Comparison of ENCODE assay signal across 21 cellular contexts in the genomic region with DNA sequence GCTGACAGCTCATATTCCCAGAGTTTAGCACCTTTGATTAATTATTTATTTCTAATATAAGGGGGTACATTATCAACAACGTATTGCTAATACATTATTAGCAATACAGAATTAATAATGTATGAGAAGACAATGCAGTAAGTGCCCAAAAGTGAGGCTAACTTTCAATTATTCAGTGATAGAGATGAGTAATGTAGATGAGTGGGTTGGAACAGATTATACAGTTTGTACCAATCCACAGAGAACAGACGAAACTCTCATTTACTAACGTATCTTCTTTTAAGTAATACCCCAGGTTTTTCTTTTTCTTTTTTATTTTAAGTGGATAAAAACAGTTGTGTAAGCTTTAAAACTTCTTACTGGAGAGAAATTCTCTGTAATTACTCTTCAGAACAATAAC. TPM values are rescaled to one million over a fixed set of nuclear protein-coding genes. Genes with fewer than 3 reads are reported as not detected.
DNase-seq lines count a peak whose midpoint lies in the region; ATAC-seq, FAIRE-seq and TF ChIP-seq lines count a peak whose summit lies in the region.
"Had no signal": no experiment of that assay in that cellular context is flagged by ENCODE, and none has a peak within 500 bp of the region (broad histone marks: within the 10 kb centered on the region; RNA-seq: fewer than 3 reads in every experiment).

No MANE protein-coding gene starts in this region.

- TF ChIP-seq CTCF in HepG2 (CRISPR knock-in tag; IDR thresholded peaks at IDR 0.05) (no peak), right lobe of liver (IDR thresholded peaks at IDR 0.05) (no peak), hepatocyte (IDR thresholded peaks at IDR 0.05; ENCODE audit: poor library complexity) (no peak)

- H3K9ac ChIP-seq in HepG2 (ENCODE audit: insufficient read depth, low read depth, low read length) = no peak overlapping the region
- H3K9ac ChIP-seq: BLaER1 treated with 17β-estradiol and CSF1 and Interleukin-3, amounts not matched to agents 10 nM and 100 nM had no signal

- no peaks in the 10 kb centered on the region for H3K9me3 Mint-ChIP-seq in activated T-helper 17 cell treated with anti-CD3 and anti-CD28 coated beads, Interleukin-2, amount 50 U/mL, for 72 hours
- no peaks in the 10 kb centered on the region for H3K9me3 Mint-ChIP-seq in activated naive CD8-positive, alpha-beta T cell treated with anti-CD3 and anti-CD28 coated beads, Interleukin-2, amount 50 U/mL, for 24 hours
- H3K9me3 Mint-ChIP-seq: CD8-positive, alpha-beta T cell; IgD-negative memory B cell had no signal

- H3K4me1 ChIP-seq in HepG2 (ENCODE audit: insufficient read depth, low read length) = peaks cover 22% of the 10 kb centered on the region
- H3K4me1 ChIP-seq in right lobe of liver = no peaks in the 10 kb centered on the region
- H3K4me1 ChIP-seq in hepatocyte (ENCODE audit: insufficient read depth) = peaks cover 20% of the 10 kb centered on the region

- H2AFZ ChIP-seq in HepG2 (ENCODE audit: low read length) = no peak overlapping the region
- H2AFZ ChIP-seq in hepatocyte = no peak overlapping the region

- H3K36me3 Mint-ChIP-seq in activated T-helper 17 cell treated with anti-CD3 and anti-CD28 coated beads, Interleukin-2, amount 50 U/mL, for 72 hours (ENCODE audit: low read depth) = no peaks in the 10 kb centered on the region
- H3K36me3 Mint-ChIP-seq in activated naive CD8-positive, alpha-beta T cell treated with anti-CD3 and anti-CD28 coated beads, Interleukin-2, amount 50 U/mL, for 24 hours (ENCODE audit: low read depth) = no peaks in the 10 kb centered on the region
- H3K36me3 Mint-ChIP-seq: CD8-positive, alpha-beta T cell; IgD-negative memory B cell had no signal

- no peak for DNase-seq in HepG2 (ENCODE audit: low spot score)
- no peak for DNase-seq in right lobe of liver
- DNase-seq in hepatocyte (ENCODE audit: low spot score) = no peak
- DNase-seq in activated naive CD8-positive, alpha-beta T cell treated with anti-CD3 and anti-CD28 coated beads, Interleukin-2, amount 50 U/mL, for 24 hours = no peak
- DNase-seq in GOT3 (lab: John Stamatoyannopoulos, UW) = no peak
- no peak for DNase-seq in DMS 273 treated with DMSO at 0.1 percent for 48 hours (lab: John Stamatoyannopoulos, UW)
- DNase-seq: 8988T; Calu3; CD8-positive, alpha-beta T cell; DMS53; DND-41; HCEC 1CT had no signal

- H3K27me3 ChIP-seq in HepG2 (ENCODE audit: control insufficient read depth in 1 of 2, insufficient read depth in 2 of 2, low read length in 2 of 2) = no peaks in the 10 kb centered on the region
- no peaks in the 10 kb centered on the region for H3K27me3 ChIP-seq in right lobe of liver
- no peaks in the 10 kb centered on the region for H3K27me3 ChIP-seq in hepatocyte
- H3K27me3 ChIP-seq: BLaER1 treated with 17β-estradiol and CSF1 and Interleukin-3, amounts not matched to agents 10 nM and 100 nM had no signal

- intact Hi-C loops in HepG2 (cut with micrococcal nuclease; ENCODE audit: unreplicated experiment) (no loop called here), right lobe of liver (cut with DNase I) (no loop called here)

- H3K27me3 Mint-ChIP-seq in activated T-helper 17 cell treated with anti-CD3 and anti-CD28 coated beads, Interleukin-2, amount 50 U/mL, for 72 hours = no peaks in the 10 kb centered on the region
- no peaks in the 10 kb centered on the region for H3K27me3 Mint-ChIP-seq in activated naive CD8-positive, alpha-beta T cell treated with anti-CD3 and anti-CD28 coated beads, Interleukin-2, amount 50 U/mL, for 24 hours

- H3K79me2 ChIP-seq in HepG2 (ENCODE audit: insufficient read depth, low read length) (no peaks in the 10 kb centered on the region), hepatocyte (no peaks in the 10 kb centered on the region)

- no TSS peak for BruUV-seq in HepG2 (replicated peaks; lab: Mats Ljungman, UMichigan)

- H3K4me3 ChIP-seq in HepG2 (replicated peaks in 1 of 3; ENCODE audit: insufficient read depth in 1 of 3, low read depth in 2 of 3, low read length in 3 of 3) = no peak overlapping the region
- H3K4me3 ChIP-seq in right lobe of liver = no peak overlapping the region
- no peak overlapping the region for H3K4me3 ChIP-seq in hepatocyte
- H3K4me3 ChIP-seq: BLaER1 treated with 17β-estradiol and CSF1 and Interleukin-3, amounts not matched to agents 10 nM and 100 nM; GM12878 had no signal

- POLR2A ChIA-PET in HepG2 (lab: Yijun Ruan, JAX) = no interaction called here

- in situ Hi-C loops in HepG2 (cut with HindIII; ENCODE audit: extremely low pct_ligation_motif_present, low pct_unique_long_range_greater_than_20kb) = no loop called here

- H3K9me3 ChIP-seq in HepG2 (ENCODE audit: low read length) = no peaks in the 10 kb centered on the region
- no peaks in the 10 kb centered on the region for H3K9me3 ChIP-seq in right lobe of liver
- H3K9me3 ChIP-seq in hepatocyte (ENCODE audit: low read depth) = no peaks in the 10 kb centered on the region

- H3K36me3 ChIP-seq in HepG2 (replicated peaks in 1 of 2; ENCODE audit: control insufficient read depth in 1 of 2, insufficient read depth in 2 of 2, low read length in 2 of 2) (no peaks in the 10 kb centered on the region), right lobe of liver (no peaks in the 10 kb centered on the region), hepatocyte (replicated peaks; ENCODE audit: insufficient read depth, low read depth) (no peaks in the 10 kb centered on the region)
- H3K36me3 ChIP-seq: BLaER1 treated with 17β-estradiol and CSF1 and Interleukin-3, amounts not matched to agents 10 nM and 100 nM had no signal

- H4K20me1 ChIP-seq in HepG2 (ENCODE audit: insufficient read depth, low read length) (no peaks in the 10 kb centered on the region), hepatocyte (ENCODE audit: insufficient read depth, poor library complexity, severe bottlenecking) (no peaks in the 10 kb centered on the region)
- H4K20me1 ChIP-seq: BLaER1 treated with 17β-estradiol and CSF1 and Interleukin-3, amounts not matched to agents 10 nM and 100 nM had no signal

- 44% methylated on average over 3 of the region's 3 CpGs for WGBS in HepG2 (ENCODE audit: low lambda C conversion rate)
- WGBS in right lobe of liver (ENCODE audit: insufficient coverage, low coverage, low lambda C conversion rate, missing lambda C conversion rate) = 64% methylated on average over 3 of the region's 3 CpGs
- 87% methylated on average over 3 of the region's 3 CpGs for WGBS in hepatocyte (ENCODE audit: low lambda C conversion rate, missing lambda C conversion rate)

- TF ChIP-seq EP300 in HepG2 (IDR thresholded peaks at IDR 0.05; ENCODE audit: low read depth in 2 of 2, low read length in 2 of 2) = no peak
- no peak for TF ChIP-seq EP300 in HepG2 (CRISPR knock-in tag; IDR thresholded peaks at IDR 0.05; ENCODE audit: borderline replicate concordance)

- no peak overlapping the region for H3K27ac Mint-ChIP-seq in activated T-helper 17 cell treated with anti-CD3 and anti-CD28 coated beads, Interleukin-2, amount 50 U/mL, for 72 hours
- no peak overlapping the region for H3K27ac Mint-ChIP-seq in activated naive CD8-positive, alpha-beta T cell treated with anti-CD3 and anti-CD28 coated beads, Interleukin-2, amount 50 U/mL, for 24 hours
- H3K27ac Mint-ChIP-seq: B cell; CD8-positive, alpha-beta T cell; IgD-negative memory B cell had no signal

- no peak for FAIRE-seq in HepG2 (lab: Jason Lieb, UNC)
- FAIRE-seq: GM12878, GM19239, H54, HTR-8/SVneo had no signal

- no peak for TF ChIP-seq RAD21 in HepG2 (CRISPR knock-in tag; IDR thresholded peaks at IDR 0.05)

- no peak overlapping the region for H3K4me3 Mint-ChIP-seq in activated T-helper 17 cell treated with anti-CD3 and anti-CD28 coated beads, Interleukin-2, amount 50 U/mL, for 72 hours
- no peak overlapping the region for H3K4me3 Mint-ChIP-seq in activated naive CD8-positive, alpha-beta T cell treated with anti-CD3 and anti-CD28 coated beads, Interleukin-2, amount 50 U/mL, for 24 hours
- H3K4me3 Mint-ChIP-seq: B cell; CD8-positive, alpha-beta T cell; IgD-negative memory B cell had no signal

- peaks cover 21% of the 10 kb centered on the region for H3K4me1 Mint-ChIP-seq in activated T-helper 17 cell treated with anti-CD3 and anti-CD28 coated beads, Interleukin-2, amount 50 U/mL, for 72 hours
- H3K4me1 Mint-ChIP-seq in activated naive CD8-positive, alpha-beta T cell treated with anti-CD3 and anti-CD28 coated beads, Interleukin-2, amount 50 U/mL, for 24 hours = peaks cover 25% of the 10 kb centered on the region
- H3K4me1 Mint-ChIP-seq: B cell, IgD-negative memory B cell had no signal

- TF ChIP-seq POLR2A in HepG2 (IDR thresholded peaks at IDR 0.05; ENCODE audit: insufficient read depth in 1 of 2, low read depth in 2 of 2, low read length in 2 of 2) = no peak
- no peak for TF ChIP-seq POLR2A in right lobe of liver (IDR thresholded peaks at IDR 0.05)

- CTCF ChIA-PET in HepG2 (lab: Yijun Ruan, JAX; ENCODE audit: low intra/inter-chr PET ratio, low total read pairs) = no interaction called here

- ATAC-seq in HepG2 = no peak
- ATAC-seq in right lobe of liver = no peak
- peak; percentile 50 for ATAC-seq in activated T-helper 17 cell treated with anti-CD3 and anti-CD28 coated beads, Interleukin-2, amount 50 U/mL, for 72 hours (replicated peaks)
- no peak for ATAC-seq in HG03521 (IDR thresholded peaks at IDR 0.05; ENCODE audit: unreplicated experiment)
- no peak for ATAC-seq in activated naive CD8-positive, alpha-beta T cell treated with anti-CD3 and anti-CD28 coated beads, Interleukin-2, amount 50 U/mL, for 24 hours
- ATAC-seq: CD8-positive, alpha-beta T cell; GM12878 had no signal

- H3K4me2 ChIP-seq in HepG2 (ENCODE audit: low read depth, low read length) (peak overlapping the region; percentile 59; the same call in 1 of the 2 replicates), hepatocyte (peak overlapping the region; percentile 43)
- H3K4me2 ChIP-seq: BLaER1 treated with 17β-estradiol and CSF1 and Interleukin-3, amounts not matched to agents 10 nM and 100 nM had no signal

- no peaks in the 10 kb centered on the region for H3K9me2 ChIP-seq in hepatocyte (replicated peaks; ENCODE audit: insufficient read depth)

- H3K27ac ChIP-seq in HepG2 (ENCODE audit: extremely low read length, insufficient read depth, low read length) (no peak overlapping the region), right lobe of liver (no peak overlapping the region), hepatocyte (peak overlapping the region; percentile 88)
- H3K27ac ChIP-seq: BLaER1 treated with 17β-estradiol and CSF1 and Interleukin-3, amounts not matched to agents 10 nM and 100 nM had no signal

RNA-seq across cellular contexts. Expression of gene RBM26, which starts 36.7 kb away (rescaled TPM):
- total RNA-seq in HepG2 (2016; rRNA removed; fragmentation: Illumina TruSeq; extraction: Trizol) (28.6 and 34.4 TPM in 2 replicates), right lobe of liver (10 to 100 TPM; 12.9 to 16.7 (median 15.1) TPM), hepatocyte (38.8 and 45.9 TPM in 2 replicates)
- total RNA-seq in HepG2 (2016; cell fraction: cytosol; rRNA removed; fragmentation: Illumina TruSeq; extraction: Trizol; ENCODE audit: low read depth) = 8.0 and 10.1 TPM in 2 replicates
- total RNA-seq in HepG2 (2016; cell fraction: insoluble cytoplasmic fraction; rRNA removed; fragmentation: Illumina TruSeq; extraction: Trizol) = 25.2 and 36.1 TPM in 2 replicates
- total RNA-seq in HepG2 (2016; cell fraction: membrane; rRNA removed; fragmentation: Illumina TruSeq; extraction: Trizol) = 12.0 and 13.4 TPM in 2 replicates
- total RNA-seq in HepG2 (2016; cell fraction: nucleus; rRNA removed; fragmentation: Illumina TruSeq; extraction: Trizol) = 75.3 and 77.9 TPM in 2 replicates
- polyA plus RNA-seq in HepG2 (2011; rRNA removed) (16.1 and 19.4 TPM in 2 replicates), hepatocyte (17.5 and 19.3 TPM in 2 replicates)
- polyA plus RNA-seq in HepG2 (2011; cell fraction: cytosol; rRNA removed) = 4.3 and 5.8 TPM in 2 replicates
- 40.1 and 43.2 TPM in 2 replicates for polyA plus RNA-seq in HepG2 (2011; cell fraction: nucleus; rRNA removed)
- 18.6 and 26.4 TPM in 2 replicates for polyA plus RNA-seq in HepG2 (2012)
- 0.87 and 1.1 TPM in 2 replicates for polyA plus RNA-seq in HepG2 (2016; cell fraction: cytosol; fragmentation: Illumina TruSeq; extraction: Trizol; ENCODE audit: low read depth)
- 26.2 and 29.3 TPM in 2 replicates for polyA plus RNA-seq in HepG2 (2016; cell fraction: insoluble cytoplasmic fraction; fragmentation: Illumina TruSeq; extraction: Trizol; ENCODE audit: low read depth)
- polyA plus RNA-seq in HepG2 (2016; cell fraction: membrane; fragmentation: Illumina TruSeq; extraction: Trizol; ENCODE audit: low read depth) = 2.9 and 3.1 TPM in 2 replicates
- 91.7 and 94.4 TPM in 2 replicates for polyA plus RNA-seq in HepG2 (2016; cell fraction: nucleus; fragmentation: Illumina TruSeq; extraction: Trizol; ENCODE audit: insufficient read depth, low read depth)
- polyA minus RNA-seq in HepG2 (2011; rRNA and poly(A)+ RNA removed; ENCODE audit: low replicate concordance) = 23.1 and 34.2 TPM in 2 replicates
- 9.2 and 9.8 TPM in 2 replicates for polyA minus RNA-seq in HepG2 (2011; cell fraction: cytosol; rRNA and poly(A)+ RNA removed)
- polyA minus RNA-seq in HepG2 (2011; cell fraction: nucleus; rRNA and poly(A)+ RNA removed) = 111 and 119 TPM in 2 replicates
- 10 to 100 TPM; 56.8 to 71.8 TPM for total RNA-seq in activated T-helper 17 cell treated with anti-CD3 and anti-CD28 coated beads, Interleukin-2, amount 50 U/mL, for 72 hours

RNA-seq across cellular contexts. Expression of gene NDFIP2, which starts 38.2 kb away (rescaled TPM):
- total RNA-seq in HepG2 (2016; rRNA removed; fragmentation: Illumina TruSeq; extraction: Trizol) (32.0 and 32.6 TPM in 2 replicates), right lobe of liver (10 to 100 TPM; 20.3 to 32.7 (median 27.5) TPM), hepatocyte (72.8 and 80.2 TPM in 2 replicates)
- 5.4 and 6.5 TPM in 2 replicates for total RNA-seq in HepG2 (2016; cell fraction: cytosol; rRNA removed; fragmentation: Illumina TruSeq; extraction: Trizol; ENCODE audit: low read depth)
- 32.5 and 33.8 TPM in 2 replicates for total RNA-seq in HepG2 (2016; cell fraction: insoluble cytoplasmic fraction; rRNA removed; fragmentation: Illumina TruSeq; extraction: Trizol)
- 11.7 and 12.3 TPM in 2 replicates for total RNA-seq in HepG2 (2016; cell fraction: membrane; rRNA removed; fragmentation: Illumina TruSeq; extraction: Trizol)
- total RNA-seq in HepG2 (2016; cell fraction: nucleus; rRNA removed; fragmentation: Illumina TruSeq; extraction: Trizol) = 28.6 and 29.3 TPM in 2 replicates
- polyA plus RNA-seq in HepG2 (2011; rRNA removed) (22.8 and 23.2 TPM in 2 replicates), hepatocyte (40.6 and 54.4 TPM in 2 replicates)
- 11.6 and 13.3 TPM in 2 replicates for polyA plus RNA-seq in HepG2 (2011; cell fraction: cytosol; rRNA removed)
- 5.7 and 6.8 TPM in 2 replicates for polyA plus RNA-seq in HepG2 (2011; cell fraction: nucleus; rRNA removed)
- 19.8 and 27.5 TPM in 2 replicates for polyA plus RNA-seq in HepG2 (2012)
- 4.3 and 5.2 TPM in 2 replicates for polyA plus RNA-seq in HepG2 (2016; cell fraction: cytosol; fragmentation: Illumina TruSeq; extraction: Trizol; ENCODE audit: low read depth)
- polyA plus RNA-seq in HepG2 (2016; cell fraction: insoluble cytoplasmic fraction; fragmentation: Illumina TruSeq; extraction: Trizol; ENCODE audit: low read depth) = 27.0 and 28.4 TPM in 2 replicates
- polyA plus RNA-seq in HepG2 (2016; cell fraction: membrane; fragmentation: Illumina TruSeq; extraction: Trizol; ENCODE audit: low read depth) = 9.5 TPM in 2 replicates
- polyA plus RNA-seq in HepG2 (2016; cell fraction: nucleus; fragmentation: Illumina TruSeq; extraction: Trizol; ENCODE audit: insufficient read depth, low read depth) = 31.9 and 33.1 TPM in 2 replicates
- polyA minus RNA-seq in HepG2 (2011; rRNA and poly(A)+ RNA removed; ENCODE audit: low replicate concordance) = 26.2 and 77.2 TPM in 2 replicates
- polyA minus RNA-seq in HepG2 (2011; cell fraction: cytosol; rRNA and poly(A)+ RNA removed) = 21.9 and 24.7 TPM in 2 replicates
- polyA minus RNA-seq in HepG2 (2011; cell fraction: nucleus; rRNA and poly(A)+ RNA removed) = 20.2 and 23.6 TPM in 2 replicates
- 100 to 1,000 TPM in 1 of 2 donors, 10 to 100 TPM in 1; 80.6 to 129 TPM for total RNA-seq in activated T-helper 17 cell treated with anti-CD3 and anti-CD28 coated beads, Interleukin-2, amount 50 U/mL, for 72 hours
- polyA plus RNA-seq: IgD-negative memory B cell had no signal
